17 cellular contexts compared by ENCODE assay signal in the genomic region with DNA sequence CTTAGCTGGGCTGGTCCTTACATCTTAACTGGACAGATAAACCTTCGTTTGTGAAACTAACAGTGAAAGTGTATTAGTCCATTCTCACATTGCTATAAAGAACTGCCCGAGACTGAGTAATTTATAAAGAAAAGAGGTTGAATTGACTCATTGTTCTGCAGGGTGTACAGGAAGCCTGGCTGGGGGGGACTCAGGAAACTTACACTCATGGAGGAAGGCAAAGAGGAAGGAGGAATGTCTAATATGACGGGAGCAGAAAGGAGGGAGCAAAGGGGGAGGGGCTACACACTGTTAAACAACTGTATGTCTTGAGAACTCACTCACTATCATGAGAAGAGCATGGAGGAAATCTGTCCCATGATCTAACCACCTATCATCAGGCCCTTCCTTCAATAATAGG.
"Had no signal": no experiment of that assay in that cellular context is flagged by ENCODE, and none has a peak within 500 bp of the region (broad histone marks: within the 10 kb centered on the region; RNA-seq: fewer than 3 reads in every experiment).

No MANE protein-coding gene starts in this region.

- ATAC-seq: heart left ventricle; left colon; left ventricle myocardium superior; mucosa of descending colon; naive thymus-derived CD8-positive, alpha-beta T cell; right cardiac atrium had no signal

- H3K27ac Mint-ChIP-seq: naive thymus-derived CD8-positive, alpha-beta T cell had no signal

- H3K4me1 ChIP-seq: heart left ventricle, stomach, transverse colon had no signal

- H3K27me3 ChIP-seq: heart left ventricle, ovary, stomach, transverse colon had no signal

- H3K4me1 Mint-ChIP-seq: naive thymus-derived CD8-positive, alpha-beta T cell had no signal

- DNase-seq: heart left ventricle; hippocampal formation; left colon; left ventricle myocardium superior; mammary epithelial cell; mucosa of descending colon; naive thymus-derived CD8-positive, alpha-beta T cell; nucleus accumbens; ovary; right cardiac atrium; small intestine; stimulated activated CD4-positive, alpha-beta T cell treated with anti-CD3 and anti-CD28 coated beads, Interleukin-12 subunit alpha, Interleukin-12 subunit beta, amount 100 ng/mL, for 4 hours; stimulated activated naive CD4-positive, alpha-beta T cell; stomach; substantia nigra; transverse colon had no signal

- H3K27ac ChIP-seq: heart left ventricle, ovary, stomach, thoracic aorta, transverse colon had no signal

- H3K27me3 Mint-ChIP-seq: naive thymus-derived CD8-positive, alpha-beta T cell had no signal
